Comparison of ENCODE assay signal across 27 cellular contexts in genomic region chr4:146709956-146710355, GRCh38.
"Had no signal": no experiment of that assay in that cellular context is flagged by ENCODE, and none has a peak within 500 bp of the region (broad histone marks: within the 10 kb centered on the region; RNA-seq: fewer than 3 reads in every experiment).

No MANE protein-coding gene starts in this region.

- H3K9me3 ChIP-seq: body of pancreas, colonic mucosa, heart right ventricle, ovary, right lobe of liver, testis, transverse colon, uterus had no signal

- H3K27ac Mint-ChIP-seq: activated CD4-positive, alpha-beta T cell treated with anti-CD3 and anti-CD28 coated beads for 36 hours; activated naive CD4-positive, alpha-beta T cell treated with anti-CD3 and anti-CD28 coated beads for 36 hours; activated naive CD8-positive, alpha-beta T cell treated with anti-CD3 and anti-CD28 coated beads for 36 hours; memory B cell; naive thymus-derived CD4-positive, alpha-beta T cell; progenitor cell of endocrine pancreas had no signal

- H3K4me3 Mint-ChIP-seq: activated CD4-positive, alpha-beta T cell treated with anti-CD3 and anti-CD28 coated beads for 36 hours; activated naive CD4-positive, alpha-beta T cell treated with anti-CD3 and anti-CD28 coated beads for 36 hours; activated naive CD8-positive, alpha-beta T cell treated with anti-CD3 and anti-CD28 coated beads for 36 hours; memory B cell; naive thymus-derived CD4-positive, alpha-beta T cell had no signal

- H3K9me3 Mint-ChIP-seq: activated naive CD4-positive, alpha-beta T cell treated with anti-CD3 and anti-CD28 coated beads for 36 hours; activated naive CD8-positive, alpha-beta T cell treated with anti-CD3 and anti-CD28 coated beads for 36 hours; memory B cell had no signal

- H3K4me1 Mint-ChIP-seq: activated CD4-positive, alpha-beta T cell treated with anti-CD3 and anti-CD28 coated beads for 36 hours; activated naive CD8-positive, alpha-beta T cell treated with anti-CD3 and anti-CD28 coated beads for 36 hours; memory B cell; naive thymus-derived CD4-positive, alpha-beta T cell had no signal

- H3K27ac ChIP-seq: adrenal gland, body of pancreas, cardiac muscle cell, colonic mucosa, heart right ventricle, ovary, right lobe of liver, testis, transverse colon, uterus had no signal

- ATAC-seq: activated CD4-positive, alpha-beta T cell treated with anti-CD3 and anti-CD28 coated beads for 36 hours; body of pancreas; heart right ventricle; left cardiac atrium; naive thymus-derived CD4-positive, alpha-beta T cell; right lobe of liver had no signal

- H3K27me3 ChIP-seq: adrenal gland, body of pancreas, cardiac muscle cell, colonic mucosa, heart right ventricle, ovary, right lobe of liver, testis, transverse colon, uterus had no signal

- H3K27me3 Mint-ChIP-seq: activated CD4-positive, alpha-beta T cell treated with anti-CD3 and anti-CD28 coated beads for 36 hours; progenitor cell of endocrine pancreas had no signal

- H3K4me1 ChIP-seq: adrenal gland, body of pancreas, colonic mucosa, heart right ventricle, right lobe of liver, testis, transverse colon, uterus had no signal

- H3K36me3 Mint-ChIP-seq: activated naive CD8-positive, alpha-beta T cell treated with anti-CD3 and anti-CD28 coated beads for 36 hours; memory B cell; naive thymus-derived CD4-positive, alpha-beta T cell had no signal

- H3K4me3 ChIP-seq: adrenal gland, body of pancreas, cardiac muscle cell, colonic mucosa, heart right ventricle, ovary, right lobe of liver, testis, transverse colon, uterus had no signal

- H3K36me3 ChIP-seq: adrenal gland, cardiac muscle cell, colonic mucosa, heart right ventricle, ovary, right lobe of liver, transverse colon, uterus had no signal

- DNase-seq: activated CD4-positive, alpha-beta T cell treated with anti-CD3 and anti-CD28 coated beads for 36 hours; activated CD4-positive, CD25-positive, alpha-beta regulatory T cell; activated effector memory CD4-positive, alpha-beta T cell treated with Interleukin-2 at 50 U/mL for 16 hours; activated naive CD4-positive, alpha-beta T cell treated with anti-CD3 and anti-CD28 coated beads for 36 hours; activated naive CD8-positive, alpha-beta T cell treated with anti-CD3 and anti-CD28 coated beads for 36 hours; activated T-cell treated with anti-CD3 and anti-CD28 coated beads for 4 hours; adrenal gland; aorta; body of pancreas; cerebellar nuclear complex; colonic mucosa; effector CD8-positive, alpha-beta T cell; heart right ventricle; left cardiac atrium; midbrain; naive thymus-derived CD4-positive, alpha-beta T cell; ovary; right lobe of liver; stimulated activated CD4-positive, alpha-beta T cell treated with anti-CD3 and anti-CD28 coated beads, Interleukin-2, amount 100 ng/mL, for 48 hours; stimulated activated naive CD4-positive, alpha-beta T cell treated with Interleukin-2 at 50 U/mL for 16 hours; T-helper 2 cell; testis; transverse colon; uterus had no signal
